In the genomic region with DNA sequence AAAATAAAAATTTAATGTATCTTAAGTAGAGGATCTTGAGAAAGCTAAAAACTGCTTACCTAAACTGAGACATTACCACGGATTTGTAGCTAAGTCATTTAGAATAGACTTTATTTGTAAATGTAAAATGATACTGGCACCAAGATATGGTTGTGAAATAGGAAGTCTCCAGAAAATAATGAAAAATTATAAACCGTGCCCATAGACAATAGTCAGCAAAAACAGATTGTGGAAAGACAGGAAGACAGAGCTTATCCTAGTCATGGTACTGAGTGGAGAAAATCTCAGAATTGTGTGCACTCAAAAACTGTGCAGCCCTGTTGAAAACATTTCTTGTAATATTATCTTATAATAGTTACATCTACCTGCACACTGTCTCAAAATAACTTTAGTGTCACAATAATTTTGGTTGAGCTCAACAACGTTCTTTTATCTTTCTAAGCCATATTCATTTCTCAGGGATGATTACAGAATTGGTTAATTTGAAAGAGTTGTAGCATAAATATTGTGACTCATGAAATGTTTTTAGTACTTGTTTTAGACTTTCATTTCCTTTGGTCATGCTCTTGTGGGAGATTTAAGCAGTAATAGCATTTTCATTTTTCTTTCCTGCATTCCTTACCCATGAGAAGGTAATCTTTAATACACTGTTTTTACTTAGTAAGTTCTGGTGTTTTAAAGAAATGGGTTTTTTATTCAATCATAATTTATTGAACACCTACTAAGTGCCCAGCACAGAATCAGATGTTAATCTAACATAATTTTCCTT, we compare ENCODE assay signal across 15 cellular contexts.
DNase-seq lines count a peak whose midpoint lies in the region; ATAC-seq, FAIRE-seq and TF ChIP-seq lines count a peak whose summit lies in the region.
"Had no signal": no experiment of that assay in that cellular context is flagged by ENCODE, and none has a peak within 500 bp of the region (broad histone marks: within the 10 kb centered on the region; RNA-seq: fewer than 3 reads in every experiment).

No MANE protein-coding gene starts in this region.

- no peaks in the 10 kb centered on the region for H3K27me3 Mint-ChIP-seq in activated CD4-positive, alpha-beta memory T cell treated with anti-CD3 and anti-CD28 coated beads, Interleukin-2, amount 10 ng/mL, durations not matched to agents 7 days and 5 days

- no peaks in the 10 kb centered on the region for H3K36me3 ChIP-seq in ACC112 (ENCODE audit: insufficient read depth, low read length)
- no peaks in the 10 kb centered on the region for H3K36me3 ChIP-seq in K562 (ENCODE audit: control insufficient read depth, insufficient read depth, low read length)
- H3K36me3 ChIP-seq in tibial artery = no peaks in the 10 kb centered on the region
- H3K36me3 ChIP-seq: cardiac muscle cell, esophagus squamous epithelium had no signal

- H3K36me3 Mint-ChIP-seq in activated CD4-positive, alpha-beta memory T cell treated with anti-CD3 and anti-CD28 coated beads, Interleukin-2, amount 10 ng/mL, durations not matched to agents 7 days and 5 days (ENCODE audit: low read depth) = no peaks in the 10 kb centered on the region
- H3K36me3 Mint-ChIP-seq: natural killer cell treated with Interleukin-12 subunit alpha and Interleukin-12 subunit beta and Interleukin-15 and Interleukin-18, amount 100 ng/mL, for 72 hours had no signal

- H3K9me3 ChIP-seq in K562 (replicated peaks; ENCODE audit: control insufficient read depth, insufficient read depth, low read depth, low read length) = no peaks in the 10 kb centered on the region
- no peaks in the 10 kb centered on the region for H3K9me3 ChIP-seq in tibial artery
- H3K9me3 ChIP-seq: esophagus squamous epithelium had no signal

- ATAC-seq in K562 (no peak), HG03442 (IDR thresholded peaks at IDR 0.05; ENCODE audit: unreplicated experiment) (no peak)
- ATAC-seq: natural killer cell treated with Interleukin-12 subunit alpha and Interleukin-12 subunit beta and Interleukin-15 and Interleukin-18, amount 100 ng/mL, for 72 hours had no signal

- H3K4me1 ChIP-seq in ACC112 (ENCODE audit: control insufficient read depth, insufficient read depth, low read length, unreplicated experiment) = peaks cover 39% of the 10 kb centered on the region
- no peaks in the 10 kb centered on the region for H3K4me1 ChIP-seq in K562 (replicated peaks in 1 of 2; ENCODE audit: control insufficient read depth in 2 of 2, insufficient read depth in 2 of 2, low read length in 2 of 2)
- peaks cover 0 to 46% (median 10%) of the 10 kb centered on the region in 4 donors for H3K4me1 ChIP-seq in tibial artery

- H2AFZ ChIP-seq in ACC112 (ENCODE audit: low read length, unreplicated experiment) (peak overlapping the region; percentile 69), K562 (ENCODE audit: low read depth, low read length) (no peak overlapping the region)

- no peak for TF ChIP-seq RAD21 in K562 (CRISPR knock-in tag; conservative IDR thresholded peaks at IDR 0.05 in 1 of 2, IDR thresholded peaks at IDR 0.05 in 1 of 2)

- no peak overlapping the region for H3K27ac Mint-ChIP-seq in activated CD4-positive, alpha-beta memory T cell treated with anti-CD3 and anti-CD28 coated beads, Interleukin-2, amount 10 ng/mL, durations not matched to agents 7 days and 5 days
- H3K27ac Mint-ChIP-seq: activated B cell treated with CpG ODN at 0.5 μM for 24 hours; natural killer cell treated with Interleukin-12 subunit alpha and Interleukin-12 subunit beta and Interleukin-15 and Interleukin-18, amount 100 ng/mL, for 72 hours had no signal

- in situ Hi-C loops in K562 (cut with MboI) = no loop called here

- no peaks in the 10 kb centered on the region for H3K4me1 Mint-ChIP-seq in activated CD4-positive, alpha-beta memory T cell treated with anti-CD3 and anti-CD28 coated beads, Interleukin-2, amount 10 ng/mL, durations not matched to agents 7 days and 5 days
- H3K4me1 Mint-ChIP-seq: activated B cell treated with CpG ODN at 0.5 μM for 24 hours had no signal

- DNase-seq in HTR-8/SVneo (ENCODE audit: insufficient read length, low spot score) (peak; percentile 31), K562 (ENCODE audit: extremely low read depth in 1 of 4, low spot score in 3 of 4) (no peak), iris pigment epithelial cell (ENCODE audit: low read depth) (peak; percentile 89), amygdala (lab: John Stamatoyannopoulos, UW) (no peak), tibial artery (no peak)
- no peak for DNase-seq in activated CD4-positive, alpha-beta memory T cell treated with anti-CD3 and anti-CD28 coated beads, Interleukin-2, amount 10 ng/mL, durations not matched to agents 7 days and 5 days
- DNase-seq: activated B cell treated with CpG ODN at 0.5 μM for 24 hours, DND-41, esophagus squamous epithelium, NCI-H1048, SIG-M5 had no signal

- TF ChIP-seq EP300 in K562 (IDR thresholded peaks at IDR 0.05; ENCODE audit: low read length) = no peak

- H3K9me3 Mint-ChIP-seq in activated CD4-positive, alpha-beta memory T cell treated with anti-CD3 and anti-CD28 coated beads, Interleukin-2, amount 10 ng/mL, durations not matched to agents 7 days and 5 days = no peaks in the 10 kb centered on the region
- H3K9me3 Mint-ChIP-seq: activated B cell treated with CpG ODN at 0.5 μM for 24 hours; natural killer cell treated with Interleukin-12 subunit alpha and Interleukin-12 subunit beta and Interleukin-15 and Interleukin-18, amount 100 ng/mL, for 72 hours had no signal

- POLR2A ChIA-PET in K562 (lab: Yijun Ruan, JAX) = no interaction called here
- POLR2A ChIA-PET in activated CD4-positive, alpha-beta memory T cell treated with anti-CD3 and anti-CD28 coated beads, Interleukin-2, amount 10 ng/mL, durations not matched to agents 7 days and 5 days (lab: Charles Lee) = no interaction called here

- H3K4me3 ChIP-seq in ACC112 (ENCODE audit: low read depth, low read length) = peak overlapping the region; percentile 35
- no peak overlapping the region for H3K4me3 ChIP-seq in K562
- no peak overlapping the region for H3K4me3 ChIP-seq in tibial artery
- H3K4me3 ChIP-seq: cardiac muscle cell, esophagus squamous epithelium had no signal

- intact Hi-C loops in K562 (cut with micrococcal nuclease) = no loop called here
- intact Hi-C loops in tibial artery (cut with DNase I; ENCODE audit: low total_unique reads) = no loop called here

- no peaks in the 10 kb centered on the region for H3K9me1 ChIP-seq in K562 (ENCODE audit: control insufficient read depth, insufficient read depth, low read length)

- 0% methylated on average over 3 of the region's 3 CpGs for WGBS in K562 (ENCODE audit: insufficient coverage, low coverage, missing lambda C conversion rate)

- FAIRE-seq in HTR-8/SVneo (lab: Jason Lieb, UNC) (no peak), K562 (lab: Jason Lieb, UNC) (no peak)

- H3K4me3 Mint-ChIP-seq in activated CD4-positive, alpha-beta memory T cell treated with anti-CD3 and anti-CD28 coated beads, Interleukin-2, amount 10 ng/mL, durations not matched to agents 7 days and 5 days = no peak overlapping the region
- H3K4me3 Mint-ChIP-seq: activated B cell treated with CpG ODN at 0.5 μM for 24 hours; natural killer cell treated with Interleukin-12 subunit alpha and Interleukin-12 subunit beta and Interleukin-15 and Interleukin-18, amount 100 ng/mL, for 72 hours had no signal

- no peak overlapping the region for H3K9ac ChIP-seq in K562 (ENCODE audit: insufficient read depth in 1 of 2, low read depth in 2 of 2, low read length in 2 of 2)

- H3K4me2 ChIP-seq in K562 (ENCODE audit: insufficient read depth, low read length) = no peak overlapping the region

- no TSS peak for BruUV-seq in K562 (replicated peaks; lab: Mats Ljungman, UMichigan)

- no peaks in the 10 kb centered on the region for H4K20me1 ChIP-seq in K562 (replicated peaks; ENCODE audit: control insufficient read depth, insufficient read depth, low read length)

- H3K79me2 ChIP-seq in ACC112 (ENCODE audit: control insufficient read depth, insufficient read depth, low read length, unreplicated experiment) (no peaks in the 10 kb centered on the region), K562 (ENCODE audit: control insufficient read depth, insufficient read depth, low read length) (no peaks in the 10 kb centered on the region)

- TF ChIP-seq POLR2A in K562 (conservative IDR thresholded peaks at IDR 0.05) = no peak

- CTCF ChIA-PET in K562 (lab: Yijun Ruan, JAX; ENCODE audit: low intra/inter-chr PET ratio) = no interaction called here
- CTCF ChIA-PET in activated CD4-positive, alpha-beta memory T cell treated with anti-CD3 and anti-CD28 coated beads, Interleukin-2, amount 10 ng/mL, durations not matched to agents 7 days and 5 days (lab: Charles Lee) = no interaction called here

- TF ChIP-seq CTCF in K562 (IDR thresholded peaks at IDR 0.05 in 2 of 3, conservative IDR thresholded peaks at IDR 0.05 in 1 of 3; ENCODE audit: insufficient read depth in 2 of 3, low read depth in 1 of 3, low read length in 3 of 3) (no peak), tibial artery (IDR thresholded peaks at IDR 0.05) (no peak)

- H3K27ac ChIP-seq in ACC112 (ENCODE audit: low read depth, low read length) (peak overlapping the region; percentile 72), K562 (ENCODE audit: extremely low read depth, low read depth, low read length) (no peak overlapping the region), tibial artery (no peak overlapping the region)

- H3K27me3 ChIP-seq in ACC112 (ENCODE audit: insufficient read depth, low read length) (no peaks in the 10 kb centered on the region), K562 (ENCODE audit: control insufficient read depth in 2 of 2, insufficient read depth in 2 of 2, low read length in 2 of 2) (peaks cover 3 to 4% of the 10 kb centered on the region in 2 experiments; a peak in 2 of 5 replicates), tibial artery (no peaks in the 10 kb centered on the region)
- H3K27me3 ChIP-seq: cardiac muscle cell, esophagus squamous epithelium had no signal

TF ChIP-seq in K562, 482 proteins besides CTCF, POLR2A, EP300 and RAD21:
- no peak for TF ChIP-seq KDM1A (IDR thresholded peaks at IDR 0.05)
- TF ChIP-seq ZNF316 (IDR thresholded peaks at IDR 0.05) = peak; percentile 37; the same call in 1 of the 2 replicates

Comparison
In these comparisons a context has a peak if more than half of its experiments do, and no peak if none do; other contexts are left out.
1. DNase-seq: peak in HTR-8/SVneo (single experiment) and iris pigment epithelial cell (single experiment); none in K562 (0 of 4), amygdala (0 of 56), tibial artery (0 of 2) and activated CD4-positive, alpha-beta memory T cell treated with anti-CD3 and anti-CD28 coated beads, Interleukin-2, amount 10 ng/mL, durations not matched to agents 7 days and 5 days (single experiment).